17 cellular contexts compared by ENCODE assay signal in genomic region chr6:5138995-5139827, GRCh38. TPM values are rescaled to one million over a fixed set of nuclear protein-coding genes. Genes with fewer than 3 reads are reported as not detected.
"Had no signal": no experiment of that assay in that cellular context is flagged by ENCODE, and none has a peak within 500 bp of the region (broad histone marks: within the 10 kb centered on the region; RNA-seq: fewer than 3 reads in every experiment).

No MANE protein-coding gene starts in this region.

- H3K27me3 Mint-ChIP-seq: activated naive CD8-positive, alpha-beta T cell; naive B cell; stimulated activated naive B cell treated with anti-CD40 and anti-IgM and Interleukin-4, amounts not matched to agents 10 μg/mL and 1 μg/mL and 100 μg/mL, for 72 hours; T-helper 17 cell had no signal

- H3K9me3 Mint-ChIP-seq: immature natural killer cell; naive B cell; stimulated activated naive B cell treated with anti-CD40 and anti-IgM and Interleukin-4, amounts not matched to agents 10 μg/mL and 1 μg/mL and 100 μg/mL, for 72 hours had no signal

- DNase-seq: activated CD4-positive, alpha-beta T cell treated with anti-CD3 and anti-CD28 coated beads for 48 hours; activated CD8-positive, alpha-beta T cell treated with anti-CD3 and anti-CD28 coated beads, Interleukin-2, amount 10 ng/mL, durations not matched to agents 7 days and 5 days; activated gamma-delta T cell treated with Interleukin-2 at 50 U/mL for 16 hours; amniotic stem cell; hippocampal formation; immature natural killer cell; left colon; naive B cell; stimulated activated CD4-positive, alpha-beta T cell treated with anti-CD3 and anti-CD28 coated beads, Interleukin-15, amount 100 ng/mL, for 24 hours; stimulated activated CD4-positive, alpha-beta T cell treated with anti-CD3 and anti-CD28 coated beads, Interleukin-4, amount 100 ng/mL, for 1 hour; T-helper 17 cell; tibial artery; WERI-Rb-1 had no signal

- H3K27ac ChIP-seq: esophagus muscularis mucosa, neutrophil, tibial artery, WERI-Rb-1 had no signal

- H3K4me1 ChIP-seq: tibial artery had no signal

- H3K36me3 Mint-ChIP-seq: immature natural killer cell had no signal

- H3K27ac Mint-ChIP-seq: activated CD8-positive, alpha-beta T cell treated with anti-CD3 and anti-CD28 coated beads, Interleukin-2, amount 10 ng/mL, durations not matched to agents 7 days and 5 days; activated naive CD8-positive, alpha-beta T cell; stimulated activated naive B cell treated with anti-CD40 and anti-IgM and Interleukin-4, amounts not matched to agents 10 μg/mL and 1 μg/mL and 100 μg/mL, for 72 hours; T-helper 17 cell had no signal

- H3K9me3 ChIP-seq: esophagus muscularis mucosa, neutrophil, tibial artery had no signal

- H3K4me3 Mint-ChIP-seq: activated CD8-positive, alpha-beta T cell treated with anti-CD3 and anti-CD28 coated beads, Interleukin-2, amount 10 ng/mL, durations not matched to agents 7 days and 5 days; activated naive CD8-positive, alpha-beta T cell; immature natural killer cell; stimulated activated naive B cell treated with anti-CD40 and anti-IgM and Interleukin-4, amounts not matched to agents 10 μg/mL and 1 μg/mL and 100 μg/mL, for 72 hours; T-helper 17 cell had no signal

- H3K27me3 ChIP-seq: esophagus muscularis mucosa, neutrophil, tibial artery had no signal

- ATAC-seq: activated CD8-positive, alpha-beta T cell treated with anti-CD3 and anti-CD28 coated beads, Interleukin-2, amount 10 ng/mL, durations not matched to agents 7 days and 5 days; left colon; T-helper 17 cell had no signal

- H3K4me3 ChIP-seq: esophagus muscularis mucosa, tibial artery had no signal

- H3K36me3 ChIP-seq: esophagus muscularis mucosa, neutrophil, tibial artery had no signal

RNA-seq across cellular contexts. Expression of gene PPP1R3G, which starts 54.1 kb away (rescaled TPM):
- total RNA-seq: T-helper 17 cell had no signal
